Comparison of ENCODE assay signal across 1 cellular context in genomic region chr17:29740017-29740416, GRCh38.
TF ChIP-seq lines count a peak whose summit lies in the region.

No MANE protein-coding gene starts in this region.

TF ChIP-seq in HepG2, 621 proteins besides CTCF, POLR2A, EP300 and RAD21 (continued from another document and continues in another):
- TF ChIP-seq AHDC1 (CRISPR knock-in tag; IDR thresholded peaks at IDR 0.05; ENCODE audit: borderline replicate concordance) (peak; percentile 60; the same call in 1 of the 2 replicates), ZNF75D (CRISPR knock-in tag; IDR thresholded peaks at IDR 0.05; ENCODE audit: borderline replicate concordance) (no peak), NRL (CRISPR knock-in tag; IDR thresholded peaks at IDR 0.05; ENCODE audit: borderline replicate concordance) (no peak), CSRNP2 (CRISPR knock-in tag; conservative IDR thresholded peaks at IDR 0.05; ENCODE audit: low read depth) (no peak), ZNF713 (CRISPR knock-in tag; IDR thresholded peaks at IDR 0.05) (no peak), SP5 (CRISPR knock-in tag; IDR thresholded peaks at IDR 0.05; ENCODE audit: borderline replicate concordance, low read depth) (peak; percentile 18; the same call in 1 of the 2 replicates), RXRA (CRISPR knock-in tag; IDR thresholded peaks at IDR 0.05) (peak; percentile 84; the same call in 1 of the 2 replicates), MAZ (IDR thresholded peaks at IDR 0.05; ENCODE audit: borderline replicate concordance, low read depth, low read length) (no peak), MAZ (CRISPR knock-in tag; IDR thresholded peaks at IDR 0.05; ENCODE audit: low read depth) (no peak), ZNF710 (CRISPR knock-in tag; IDR thresholded peaks at IDR 0.05; ENCODE audit: borderline replicate concordance) (peak; percentile 95; the same call in 1 of the 2 replicates), ZNF143 (CRISPR knock-in tag; IDR thresholded peaks at IDR 0.05) (no peak), ZFX (CRISPR knock-in tag; IDR thresholded peaks at IDR 0.05; ENCODE audit: low read depth) (peak; percentile 41; the same call in 1 of the 2 replicates), ZBTB4 (CRISPR knock-in tag; IDR thresholded peaks at IDR 0.05; ENCODE audit: borderline replicate concordance) (no peak), GATAD2A (CRISPR knock-in tag; IDR thresholded peaks at IDR 0.05) (peak; percentile 95), PLSCR1 (CRISPR knock-in tag; IDR thresholded peaks at IDR 0.05; ENCODE audit: borderline replicate concordance) (no peak), BATF2 (CRISPR knock-in tag; IDR thresholded peaks at IDR 0.05) (no peak), NFE2 (CRISPR knock-in tag; IDR thresholded peaks at IDR 0.05) (no peak), NFAT5 (CRISPR knock-in tag; IDR thresholded peaks at IDR 0.05) (no peak), NFYB (CRISPR knock-in tag; IDR thresholded peaks at IDR 0.05) (no peak), CREB1 (IDR thresholded peaks at IDR 0.05) (no peak), CREB1 (CRISPR knock-in tag; IDR thresholded peaks at IDR 0.05) (peak; percentile 58; the same call in 1 of the 2 replicates), MED1 (CRISPR knock-in tag; IDR thresholded peaks at IDR 0.05) (peak; percentile 73), ZUFSP (CRISPR knock-in tag; IDR thresholded peaks at IDR 0.05; ENCODE audit: borderline replicate concordance) (no peak), PATZ1 (CRISPR knock-in tag; IDR thresholded peaks at IDR 0.05) (no peak), HNRNPLL (IDR thresholded peaks at IDR 0.05; ENCODE audit: low read depth, low read length, poor library complexity, severe bottlenecking) (no peak), ZNF772 (CRISPR knock-in tag; IDR thresholded peaks at IDR 0.05) (0 out of 2 replicates have a peak, but pooled peaks have one; percentile 39), ZNF331 (CRISPR knock-in tag; IDR thresholded peaks at IDR 0.05) (peak; percentile 91; the same call in 1 of the 2 replicates), ZNF383 (CRISPR knock-in tag; IDR thresholded peaks at IDR 0.05; ENCODE audit: borderline replicate concordance) (no peak), ZNF670 (CRISPR knock-in tag; IDR thresholded peaks at IDR 0.05; ENCODE audit: borderline replicate concordance) (no peak), TGIF2 (CRISPR knock-in tag; IDR thresholded peaks at IDR 0.05) (peak; percentile 31; the same call in 1 of the 2 replicates), FOXM1 (CRISPR knock-in tag; IDR thresholded peaks at IDR 0.05) (no peak), HMG20B (CRISPR knock-in tag; conservative IDR thresholded peaks at IDR 0.05) (peak; percentile 78; the same call in 1 of the 2 replicates)
